1 cellular context compared by ENCODE assay signal in the genomic region with DNA sequence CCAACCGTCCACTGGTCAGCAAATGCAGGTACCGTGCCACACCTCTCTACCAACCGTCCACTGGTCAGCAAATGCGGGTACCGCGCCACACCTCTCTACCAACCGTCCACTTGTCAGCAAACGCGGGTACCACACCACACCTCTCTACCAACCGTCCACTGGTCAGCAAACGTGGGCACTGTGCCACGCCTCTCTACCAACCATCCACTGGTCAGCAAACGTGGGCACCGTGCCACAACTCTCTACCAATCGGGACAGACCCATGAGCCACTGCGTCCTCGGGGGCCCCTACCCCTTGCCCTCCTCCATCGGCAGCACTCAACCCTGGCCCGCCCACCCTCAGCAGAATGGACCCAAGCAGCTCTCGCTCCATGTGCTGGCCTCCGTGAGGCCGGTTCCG.
TF ChIP-seq lines count a peak whose summit lies in the region.

No MANE protein-coding gene starts in this region.

TF ChIP-seq in HepG2, 621 proteins besides CTCF, POLR2A, EP300 and RAD21 (continued from another document):
- TF ChIP-seq ESRRA (CRISPR knock-in tag; IDR thresholded peaks at IDR 0.05; ENCODE audit: low read depth) (no peak), ZNF713 (CRISPR knock-in tag; IDR thresholded peaks at IDR 0.05) (no peak), RNF2 (conservative IDR thresholded peaks at IDR 0.05; ENCODE audit: low read depth) (no peak), NKX3-1 (CRISPR knock-in tag; IDR thresholded peaks at IDR 0.05) (no peak)
TF ChIP-seq in HepG2: peak in this region for 0.
